21 cellular contexts compared by ENCODE assay signal in the genomic region with DNA sequence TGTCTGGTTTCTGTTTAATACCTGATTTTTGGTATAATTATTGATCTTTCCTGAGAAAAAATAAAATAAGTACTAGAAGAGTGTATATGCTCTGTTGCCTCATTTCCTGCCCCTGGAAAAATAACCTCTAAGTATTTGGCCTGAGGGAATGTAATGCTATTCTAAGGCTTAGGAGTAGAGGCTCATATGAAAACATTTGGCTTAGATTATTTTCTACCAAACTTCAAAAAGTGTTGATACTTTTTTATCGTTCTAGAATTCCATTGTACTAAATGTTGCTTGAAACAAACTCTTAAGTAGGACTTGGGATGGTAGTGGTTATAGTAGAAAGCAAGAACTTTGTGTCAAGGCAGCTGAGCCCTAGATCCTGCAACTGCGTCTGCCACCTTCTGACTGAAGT. TPM values are rescaled to one million over a fixed set of nuclear protein-coding genes. Genes with fewer than 3 reads are reported as not detected.
A peak's percentile ranks its signal among the peaks of the same experiment; 100 is the strongest.
DNase-seq lines count a peak whose midpoint lies in the region; ATAC-seq and TF ChIP-seq lines count a peak whose summit lies in the region.
"Had no signal": no experiment of that assay in that cellular context is flagged by ENCODE, and none has a peak within 500 bp of the region (broad histone marks: within the 10 kb centered on the region; RNA-seq: fewer than 3 reads in every experiment).

No MANE protein-coding gene starts in this region.

- ATAC-seq in T-cell (replicated peaks in 1 of 4), result no peak
- ATAC-seq in HG03565 (IDR thresholded peaks at IDR 0.05; ENCODE audit: unreplicated experiment), result no peak
- ATAC-seq: activated naive CD8-positive, alpha-beta T cell treated with anti-CD3 and anti-CD28 coated beads, Interleukin-2, amount 50 U/mL, for 24 hours; left ventricle myocardium superior; sciatic nerve; stimulated activated memory B cell treated with anti-CD40 and anti-IgM and Interleukin-4, amounts not matched to agents 10 μg/mL and 1 μg/mL and 100 μg/mL, for 72 hours had no signal

- peak overlapping the region; percentile 8 to 20 for H3K27ac Mint-ChIP-seq in T-cell
- H3K27ac Mint-ChIP-seq: activated naive CD8-positive, alpha-beta T cell treated with anti-CD3 and anti-CD28 coated beads, Interleukin-2, amount 50 U/mL, for 24 hours; stimulated activated memory B cell treated with anti-CD40 and anti-IgM and Interleukin-4, amounts not matched to agents 10 μg/mL and 1 μg/mL and 100 μg/mL, for 72 hours had no signal

- POLR2A ChIA-PET in T-cell (lab: Charles Lee), result no interaction called here

- no peak overlapping the region for H3K4me3 ChIP-seq in lower leg skin (ENCODE audit: low read depth, poor library complexity, severe bottlenecking)
- H3K4me3 ChIP-seq: cardiac muscle cell, esophagus muscularis mucosa, thoracic aorta had no signal

- peaks cover 2 to 12% (median 5%) of the 10 kb centered on the region in 3 donors for H3K4me1 Mint-ChIP-seq in T-cell
- H3K4me1 Mint-ChIP-seq: stimulated activated memory B cell treated with anti-CD40 and anti-IgM and Interleukin-4, amounts not matched to agents 10 μg/mL and 1 μg/mL and 100 μg/mL, for 72 hours had no signal

- no peaks in the 10 kb centered on the region for H3K9me3 Mint-ChIP-seq in T-cell
- H3K9me3 Mint-ChIP-seq: activated naive CD8-positive, alpha-beta T cell treated with anti-CD3 and anti-CD28 coated beads, Interleukin-2, amount 50 U/mL, for 24 hours; stimulated activated memory B cell treated with anti-CD40 and anti-IgM and Interleukin-4, amounts not matched to agents 10 μg/mL and 1 μg/mL and 100 μg/mL, for 72 hours had no signal

- DNase-seq in AG09319 (ENCODE audit: extremely low read depth, low read depth) (peak; percentile 30), EL (peak; percentile 56), T-cell (no peak), fibroblast of peridontal ligament (ENCODE audit: extremely low read depth) (peak; percentile 65), retina (no peak), lower leg skin (ENCODE audit: low spot score in 2 of 2) (no peak), HK-2 (ENCODE audit: unreplicated experiment) (no peak)
- DNase-seq: activated naive CD8-positive, alpha-beta T cell treated with anti-CD3 and anti-CD28 coated beads, Interleukin-2, amount 50 U/mL, for 24 hours; activated T-cell treated with anti-CD3 and anti-CD28 coated beads, Interleukin-2, amount 50 U/mL, for 1 hour; head of caudate nucleus; left ventricle myocardium superior; NCI-H1436 treated with DMSO at 0.1 percent for 48 hours; NCI-H526 treated with DMSO at 0.1 percent for 48 hours; occipital lobe; Right ventricle myocardium superior had no signal

- TF ChIP-seq CTCF in AG09319 (IDR thresholded peaks at IDR 0.05; ENCODE audit: low read depth, low read length), result no peak
- TF ChIP-seq CTCF in lower leg skin (IDR thresholded peaks at IDR 0.05), result no peak

- H3K27me3 Mint-ChIP-seq in T-cell, result no peaks in the 10 kb centered on the region
- H3K27me3 Mint-ChIP-seq: activated naive CD8-positive, alpha-beta T cell treated with anti-CD3 and anti-CD28 coated beads, Interleukin-2, amount 50 U/mL, for 24 hours; stimulated activated memory B cell treated with anti-CD40 and anti-IgM and Interleukin-4, amounts not matched to agents 10 μg/mL and 1 μg/mL and 100 μg/mL, for 72 hours had no signal

- peaks cover 63% of the 10 kb centered on the region for H3K36me3 Mint-ChIP-seq in T-cell

- no peak overlapping the region for H3K4me3 Mint-ChIP-seq in T-cell
- H3K4me3 Mint-ChIP-seq: activated naive CD8-positive, alpha-beta T cell treated with anti-CD3 and anti-CD28 coated beads, Interleukin-2, amount 50 U/mL, for 24 hours; stimulated activated memory B cell treated with anti-CD40 and anti-IgM and Interleukin-4, amounts not matched to agents 10 μg/mL and 1 μg/mL and 100 μg/mL, for 72 hours had no signal

- intact Hi-C loops in lower leg skin (cut with DNase I; ENCODE audit: low total_unique reads), result no loop called here

- 67 to 75% methylated on average over 2 of the region's 2 CpGs for WGBS in lower leg skin, 2 donors

- no peak for TF ChIP-seq POLR2A in lower leg skin (IDR thresholded peaks at IDR 0.05)

- CTCF ChIA-PET in T-cell (lab: Charles Lee), result interaction anchor here in 1 of 2 donors (0.6 kb wide), 1 partner anchor 23 kb away, joined by 3 read pairs; no protein-coding TSS in a partner anchor

RNA-seq across cellular contexts. Expression of gene COG3, which starts 57.8 kb away (rescaled TPM):
- total RNA-seq in T-cell, result 10 to 100 TPM; 40.0 to 47.0 (median 42.3) TPM
- 10 to 100 TPM; 31.9 to 41.9 (median 33.4) TPM for total RNA-seq in lower leg skin

Comparison
In these comparisons a context has a peak if more than half of its experiments do, and no peak if none do; other contexts are left out.
1. DNase-seq: peak in AG09319 (single experiment), EL (single experiment) and fibroblast of peridontal ligament (single experiment); none in T-cell (0 of 34), retina (single experiment), lower leg skin (0 of 2) and HK-2 (single experiment).